Comparison of ENCODE assay signal across 8 cellular contexts in genomic region chr2:42102606-42103450, GRCh38. TPM values are rescaled to one million over a fixed set of nuclear protein-coding genes. Genes with fewer than 3 reads are reported as not detected.
DNase-seq lines count a peak whose midpoint lies in the region; ATAC-seq lines count a peak whose summit lies in the region.

No MANE protein-coding gene starts in this region.

- POLR2A ChIA-PET in activated naive CD8-positive, alpha-beta T cell treated with anti-CD3 and anti-CD28 coated beads, Interleukin-2, amount 10 ng/mL, durations not matched to agents 7 days and 5 days (lab: Charles Lee), result interaction anchor here (1.4 to 9.5 kb wide), 3 partner anchors 21 to 68 kb away, joined by 4 to 170 read pairs (median 131); no protein-coding TSS in a partner anchor

- DNase-seq in activated naive CD8-positive, alpha-beta T cell treated with anti-CD3 and anti-CD28 coated beads, Interleukin-2, amount 10 ng/mL, durations not matched to agents 7 days and 5 days, result peak; percentile 63
- DNase-seq in iPS-NIHi7 (ENCODE audit: extremely low spot score) (peak; percentile 96), medulla oblongata (ENCODE audit: extremely low spot score) (no peak), NCI-H2171 (lab: John Stamatoyannopoulos, UW) (no peak), NCI-H128 (lab: John Stamatoyannopoulos, UW; ENCODE audit: unreplicated experiment) (no peak)
- DNase-seq in stimulated activated CD8-positive, alpha-beta memory T cell treated with anti-CD3 and anti-CD28 coated beads, Interleukin-15, amount 100 ng/mL, for 48 hours (ENCODE audit: low read depth in 2 of 2), result peak; percentile 9 to 14

- peak overlapping the region; percentile 77 for H3K4me3 Mint-ChIP-seq in activated naive CD8-positive, alpha-beta T cell treated with anti-CD3 and anti-CD28 coated beads, Interleukin-2, amount 10 ng/mL, durations not matched to agents 7 days and 5 days

- peaks cover 58% of the 10 kb centered on the region for H3K4me1 Mint-ChIP-seq in activated naive CD8-positive, alpha-beta T cell treated with anti-CD3 and anti-CD28 coated beads, Interleukin-2, amount 10 ng/mL, durations not matched to agents 7 days and 5 days

- peaks cover 6% of the 10 kb centered on the region for H3K9me3 Mint-ChIP-seq in activated naive CD8-positive, alpha-beta T cell treated with anti-CD3 and anti-CD28 coated beads, Interleukin-2, amount 10 ng/mL, durations not matched to agents 7 days and 5 days

- H3K27me3 Mint-ChIP-seq in activated naive CD8-positive, alpha-beta T cell treated with anti-CD3 and anti-CD28 coated beads, Interleukin-2, amount 10 ng/mL, durations not matched to agents 7 days and 5 days, result no peaks in the 10 kb centered on the region

- peaks cover 2% of the 10 kb centered on the region for H3K36me3 Mint-ChIP-seq in activated naive CD8-positive, alpha-beta T cell treated with anti-CD3 and anti-CD28 coated beads, Interleukin-2, amount 10 ng/mL, durations not matched to agents 7 days and 5 days

- ATAC-seq in GM18907 (IDR thresholded peaks at IDR 0.05; ENCODE audit: unreplicated experiment) (peak; percentile 9), HG03432 (IDR thresholded peaks at IDR 0.05; ENCODE audit: unreplicated experiment) (peak; percentile 13)
- no peak for ATAC-seq in activated naive CD8-positive, alpha-beta T cell treated with anti-CD3 and anti-CD28 coated beads, Interleukin-2, amount 10 ng/mL, durations not matched to agents 7 days and 5 days (ENCODE audit: low read depth)

- H3K27ac Mint-ChIP-seq in activated naive CD8-positive, alpha-beta T cell treated with anti-CD3 and anti-CD28 coated beads, Interleukin-2, amount 10 ng/mL, durations not matched to agents 7 days and 5 days, result peak overlapping the region; percentile 94

RNA-seq across cellular contexts. Expression of gene PKDCC, which starts 55.0 kb away (rescaled TPM):
- total RNA-seq in activated naive CD8-positive, alpha-beta T cell treated with anti-CD3 and anti-CD28 coated beads, Interleukin-2, amount 10 ng/mL, durations not matched to agents 7 days and 5 days, result not detected

Comparison
In these comparisons a context has a peak if more than half of its experiments do, and no peak if none do; other contexts are left out.
1. DNase-seq: peak in activated naive CD8-positive, alpha-beta T cell treated with anti-CD3 and anti-CD28 coated beads, Interleukin-2, amount 10 ng/mL, durations not matched to agents 7 days and 5 days (single experiment), iPS-NIHi7 (single experiment) and stimulated activated CD8-positive, alpha-beta memory T cell treated with anti-CD3 and anti-CD28 coated beads, Interleukin-15, amount 100 ng/mL, for 48 hours (2 of 2); none in medulla oblongata (single experiment), NCI-H2171 (single experiment) and NCI-H128 (single experiment).